Comparison of ENCODE assay signal across 9 cellular contexts in the genomic region with DNA sequence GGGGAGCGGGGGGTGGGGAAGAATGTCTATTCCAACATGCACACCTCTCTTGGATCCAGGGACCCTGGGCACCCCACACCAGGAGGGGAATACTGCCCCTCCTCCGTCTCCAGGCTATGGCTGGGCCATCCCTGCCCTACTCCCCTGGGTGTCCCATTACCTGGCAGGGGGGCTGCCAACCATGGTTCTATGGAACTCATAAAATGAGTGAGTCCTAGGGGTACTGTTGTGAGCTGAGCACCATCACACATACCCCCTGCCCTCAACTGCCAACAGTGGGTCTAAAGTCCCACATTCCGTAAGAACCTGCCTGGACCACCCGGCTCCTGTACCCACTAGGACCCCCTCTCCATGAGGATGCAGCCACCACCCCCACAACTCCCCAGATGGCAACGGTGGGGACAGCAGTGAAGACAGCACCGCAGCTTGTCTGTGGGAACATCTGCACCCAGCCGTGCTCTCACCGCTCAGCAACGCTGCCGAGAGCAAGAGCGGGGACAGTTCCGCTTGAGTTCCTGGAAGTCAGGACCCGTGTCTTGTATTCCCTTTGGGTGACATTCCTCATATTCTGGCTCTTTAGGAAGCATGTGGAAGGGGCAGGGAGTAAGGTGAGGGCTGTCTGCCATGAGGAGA. TPM values are rescaled to one million over a fixed set of nuclear protein-coding genes. Genes with fewer than 3 reads are reported as not detected.
A peak's percentile ranks its signal among the peaks of the same experiment; 100 is the strongest.
DNase-seq lines count a peak whose midpoint lies in the region; ATAC-seq, FAIRE-seq and TF ChIP-seq lines count a peak whose summit lies in the region.
"Had no signal": no experiment of that assay in that cellular context is flagged by ENCODE, and none has a peak within 500 bp of the region (broad histone marks: within the 10 kb centered on the region; RNA-seq: fewer than 3 reads in every experiment).

No MANE protein-coding gene starts in this region.

- H2BK12ac ChIP-seq in neuronal stem cell (ENCODE audit: low read length): no peak overlapping the region

- H3K4me2 ChIP-seq in A549 (peak overlapping the region; percentile 78), neuronal stem cell (ENCODE audit: insufficient read depth, low read length, poor library complexity, severe bottlenecking) (no peak overlapping the region)

- H4K8ac ChIP-seq in neuronal stem cell (ENCODE audit: low read depth, low read length): no peak overlapping the region

- H3K14ac ChIP-seq in neuronal stem cell (ENCODE audit: low read length): peak overlapping the region; percentile 51

- TF ChIP-seq CTCF in A549 (IDR thresholded peaks at IDR 0.05): no peak
- TF ChIP-seq CTCF in HEK293 (tag by site-specific recombination; IDR thresholded peaks at IDR 0.05): no peak
- no peak for TF ChIP-seq CTCF in chondrocyte (IDR thresholded peaks at IDR 0.05)

- H4K91ac ChIP-seq in neuronal stem cell (ENCODE audit: low read depth, low read length, poor library complexity): no peak overlapping the region

- H3K4me3 Mint-ChIP-seq in chondrocyte (ENCODE audit: unreplicated experiment): no peak overlapping the region

- H3K79me1 ChIP-seq in neuronal stem cell (ENCODE audit: low read depth, low read length): peaks cover 7% of the 10 kb centered on the region

- no peak for TF ChIP-seq RAD21 in A549 (conservative IDR thresholded peaks at IDR 0.05 in 1 of 2, IDR thresholded peaks at IDR 0.05 in 1 of 2)

- TF ChIP-seq POLR2A in A549 (IDR thresholded peaks at IDR 0.05; ENCODE audit: low read length): no peak
- no peak for TF ChIP-seq POLR2A in GM18505 (IDR thresholded peaks at IDR 0.05; ENCODE audit: borderline replicate concordance, extremely low read depth, insufficient read depth, insufficient read length)

- peak; percentile 0 to 2; a peak in 4 of 6 replicates for ATAC-seq in A549
- ATAC-seq in HG02759 (IDR thresholded peaks at IDR 0.05; ENCODE audit: unreplicated experiment): no peak
- ATAC-seq in GM19467 (IDR thresholded peaks at IDR 0.05; ENCODE audit: unreplicated experiment): no peak
- ATAC-seq in GM18505 (IDR thresholded peaks at IDR 0.05; ENCODE audit: unreplicated experiment): no peak

- H3K18ac ChIP-seq in neuronal stem cell (ENCODE audit: low read length): peak overlapping the region; percentile 87

- no peak overlapping the region for H3K4ac ChIP-seq in neuronal stem cell (ENCODE audit: low read length)

- H2BK15ac ChIP-seq in neuronal stem cell (ENCODE audit: low read length): peak overlapping the region; percentile 46

- H3K36me3 ChIP-seq in HEK293 (ENCODE audit: control insufficient read depth in 2 of 2, insufficient read depth in 1 of 2, low read length in 2 of 2) (no peaks in the 10 kb centered on the region), neuronal stem cell (replicated peaks in 1 of 2; ENCODE audit: control insufficient read depth in 2 of 2, insufficient read depth in 2 of 2, low read length in 2 of 2) (peaks cover 9 to 19% of the 10 kb centered on the region in 2 donors)

- TF ChIP-seq EP300 in A549 (IDR thresholded peaks at IDR 0.05): no peak

- peaks cover 32% of the 10 kb centered on the region for H3K4me1 ChIP-seq in A549
- peaks cover 2% of the 10 kb centered on the region; the same call in 1 of the 2 replicates for H3K4me1 ChIP-seq in HEK293 (ENCODE audit: control insufficient read depth, insufficient read depth, low read length)
- peaks cover 12 to 19% of the 10 kb centered on the region in 2 donors for H3K4me1 ChIP-seq in neuronal stem cell (ENCODE audit: control insufficient read depth in 2 of 2, insufficient read depth in 1 of 2, low read depth in 1 of 2, low read length in 2 of 2)

- CTCF ChIA-PET in A549 (lab: Yijun Ruan, JAX) (interaction anchor here (0.6 to 5.6 kb wide), 5 partner anchors 8 to 414 kb away, joined by 3 to 38 read pairs (median 3); no protein-coding TSS in a partner anchor), HEK293 (lab: Yijun Ruan, JAX) (interaction anchor here (0.6 to 1.4 kb wide), 3 partner anchors 14 to 694 kb away, joined by 3 to 6 read pairs (median 4); no protein-coding TSS in a partner anchor)

- H2BK120ac ChIP-seq in neuronal stem cell (ENCODE audit: low read depth, low read length): no peak overlapping the region

- no peaks in the 10 kb centered on the region for H3K9me3 Mint-ChIP-seq in chondrocyte (ENCODE audit: low read depth)

- peak overlapping the region; percentile 50 for H2AFZ ChIP-seq in neuronal stem cell (ENCODE audit: low read length)

- no peaks in the 10 kb centered on the region for H3K27me3 Mint-ChIP-seq in chondrocyte (ENCODE audit: low read depth)

- no peak overlapping the region for H2BK5ac ChIP-seq in neuronal stem cell (ENCODE audit: low read length)

- H3K27ac ChIP-seq in A549 (peak overlapping the region; percentile 95 to 99), HEK293 (ENCODE audit: extremely low read depth, low read depth, low read length) (peak overlapping the region; percentile 62; the same call in 1 of the 2 replicates), neuronal stem cell (replicated peaks; ENCODE audit: low read length) (peak overlapping the region; percentile 54)

- peak overlapping the region; percentile 87 for H3K27ac Mint-ChIP-seq in chondrocyte (ENCODE audit: unreplicated experiment)

- peaks cover 37% of the 10 kb centered on the region for H3K4me1 Mint-ChIP-seq in chondrocyte (ENCODE audit: low read depth)

- H3K23ac ChIP-seq in neuronal stem cell (ENCODE audit: low read depth, low read length, poor library complexity): peak overlapping the region; percentile 34

- peak overlapping the region; percentile 83 for H2AK5ac ChIP-seq in neuronal stem cell (ENCODE audit: low read depth, low read length)

- peaks cover 11% of the 10 kb centered on the region for H3K36me3 Mint-ChIP-seq in chondrocyte (ENCODE audit: low read depth)

- H3K9me3 ChIP-seq in A549 (no peaks in the 10 kb centered on the region), HEK293 (ENCODE audit: control insufficient read depth, insufficient read depth, low read depth, low read length) (no peaks in the 10 kb centered on the region), neuronal stem cell (replicated peaks in 1 of 2; ENCODE audit: control insufficient read depth in 2 of 2, insufficient read depth in 1 of 2, low read depth in 1 of 2, low read length in 2 of 2) (no peaks in the 10 kb centered on the region)

- POLR2A ChIA-PET in A549 (lab: Yijun Ruan, JAX) (no interaction called here), HEK293 (lab: Yijun Ruan, JAX) (interaction anchor here (0.6 to 1.1 kb wide), 2 partner anchors 10 to 20 kb away, joined by 3 to 4 read pairs; no protein-coding TSS in a partner anchor)

- FAIRE-seq in A549 (lab: Jason Lieb, UNC): no peak

- no peak for DNase-seq in A549 (ENCODE audit: low read depth in 1 of 2, low spot score in 1 of 2)
- no peak for DNase-seq in chondrocyte (ENCODE audit: low spot score)
- DNase-seq in neuronal stem cell (ENCODE audit: low spot score): no peak
- no peak for DNase-seq in NCI-H1930 (lab: John Stamatoyannopoulos, UW)
- DNase-seq: DND-41 had no signal

- no peak overlapping the region for H3K9ac ChIP-seq in neuronal stem cell (ENCODE audit: low read depth, low read length, poor library complexity)

- H3K4me3 ChIP-seq in A549 (no peak overlapping the region), HEK293 (ENCODE audit: low read depth, low read length) (no peak overlapping the region), neuronal stem cell (ENCODE audit: low read length in 2 of 2) (no peak overlapping the region)

- no peaks in the 10 kb centered on the region for H3K27me3 ChIP-seq in neuronal stem cell (ENCODE audit: control insufficient read depth in 3 of 3, insufficient read depth in 3 of 3, low read depth in 1 of 3, low read length in 3 of 3)

- whole genome bisulfite sequencing in A549 (ENCODE audit: missing lambda C conversion rate): 83% methylated on average over 9 of the region's 13 CpGs
- no CpG with 5 or more reads among the region's 13 CpGs for WGBS in neuronal stem cell (ENCODE audit: extremely low coverage in 2 of 2, insufficient read length in 2 of 2, insufficient replicate concordance in 1 of 2), 2 donors

TF ChIP-seq in A549, 52 proteins besides CTCF, POLR2A, EP300 and RAD21 (continues in another document):
- TF ChIP-seq MAX (IDR thresholded peaks at IDR 0.05): no peak
- no peak for TF ChIP-seq MAZ (IDR thresholded peaks at IDR 0.05; ENCODE audit: borderline replicate concordance, low read depth, low read length)
- TF ChIP-seq, protein P1, sequence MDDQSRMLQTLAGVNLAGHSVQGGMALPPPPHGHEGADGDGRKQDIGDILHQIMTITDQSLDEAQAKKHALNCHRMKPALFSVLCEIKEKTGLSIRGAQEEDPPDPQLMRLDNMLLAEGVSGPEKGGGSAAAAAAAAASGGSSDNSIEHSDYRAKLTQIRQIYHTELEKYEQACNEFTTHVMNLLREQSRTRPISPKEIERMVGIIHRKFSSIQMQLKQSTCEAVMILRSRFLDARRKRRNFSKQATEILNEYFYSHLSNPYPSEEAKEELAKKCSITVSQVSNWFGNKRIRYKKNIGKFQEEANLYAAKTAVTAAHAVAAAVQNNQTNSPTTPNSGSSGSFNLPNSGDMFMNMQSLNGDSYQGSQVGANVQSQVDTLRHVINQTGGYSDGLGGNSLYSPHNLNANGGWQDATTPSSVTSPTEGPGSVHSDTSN (IDR thresholded peaks at IDR 0.05): no peak

TF ChIP-seq in HEK293, 187 proteins besides CTCF, POLR2A, EP300 and RAD21 (continues in another document):
- TF ChIP-seq ZNF707 (tag by site-specific recombination; IDR thresholded peaks at IDR 0.05): no peak
- TF ChIP-seq EGR2 (tag by site-specific recombination; IDR thresholded peaks at IDR 0.05; ENCODE audit: low read depth): no peak
- peak; percentile 47; the same call in 1 of the 2 replicates for TF ChIP-seq GLIS1 (tag by site-specific recombination; IDR thresholded peaks at IDR 0.05)
- no peak for TF ChIP-seq ZNF558 (tag by site-specific recombination; IDR thresholded peaks at IDR 0.05)
- peak; percentile 92 for TF ChIP-seq ZIC2 (tag by site-specific recombination; IDR thresholded peaks at IDR 0.05)

RNA-seq across cellular contexts. Expression of gene BIN1, which starts 41.5 kb away (rescaled TPM):
- polyA plus RNA-seq in A549 (2011; rRNA removed) (12.4 and 15.5 TPM in 2 replicates), A549 (2017; fragmentation: RNase III; extraction: RNeasy Plus Mini Kit Qiagen cat#74134 plus additional on column Dnase treatment) (32.3 to 41.5 TPM (median 34.1 TPM) in 3 replicates)
- 38.5 and 38.9 TPM in 2 replicates for polyA plus RNA-seq in A549 (2012; cell fraction: cytosol; rRNA removed)
- 35.0 and 42.2 TPM in 2 replicates for polyA plus RNA-seq in A549 (2012; cell fraction: nucleus; rRNA removed)
- 14.2 and 15.8 TPM in 2 replicates for polyA minus RNA-seq in A549 (2011; rRNA and poly(A)+ RNA removed)
- 40.0 to 64.0 TPM (median 63.6 TPM) in 3 replicates for total RNA-seq in chondrocyte
- polyA plus RNA-seq in neuronal stem cell (2013, experiment 1 of 2): 58.5 TPM
- polyA plus RNA-seq in neuronal stem cell (2013, experiment 2 of 2): 59.1 TPM

Comparison
In these comparisons a context has a peak if more than half of its experiments do, and no peak if none do; other contexts are left out.
1. ATAC-seq: peak in A549 (2 of 2); none in HG02759 (single experiment), GM19467 (single experiment) and GM18505 (single experiment).
2. Peak in every context shown above with its lines, with median percentiles within 50 percentile points of each other: H3K27ac ChIP-seq.